8 cellular contexts compared by ENCODE assay signal in the genomic region with DNA sequence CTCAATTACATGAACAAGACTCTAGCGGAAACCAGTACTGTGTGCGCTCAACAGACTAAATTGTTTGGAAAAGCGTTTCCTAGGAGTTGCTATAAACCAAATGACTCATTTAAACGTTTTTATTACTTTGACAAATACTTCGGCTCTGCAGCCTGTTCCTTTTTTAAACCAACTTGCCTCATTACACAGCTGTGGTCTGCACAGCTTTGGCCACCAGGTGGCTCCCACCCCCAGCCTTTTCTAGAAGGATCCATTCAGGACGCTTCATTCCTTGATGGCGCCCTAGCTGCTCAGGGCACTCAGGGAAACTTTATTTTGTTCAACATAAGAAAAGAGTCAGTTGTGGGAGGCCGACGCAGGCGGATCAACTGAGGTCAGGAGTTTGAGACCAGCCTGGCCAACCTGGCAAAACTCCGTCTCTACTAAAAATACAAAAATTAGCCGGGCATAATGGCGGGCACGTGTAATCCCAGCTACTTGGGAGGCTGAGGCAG. TPM values are rescaled to one million over a fixed set of nuclear protein-coding genes. Genes with fewer than 3 reads are reported as not detected.
DNase-seq lines count a peak whose midpoint lies in the region; ATAC-seq and TF ChIP-seq lines count a peak whose summit lies in the region.

No MANE protein-coding gene starts in this region.

- H4K20me1 ChIP-seq in SK-N-SH (ENCODE audit: insufficient read depth), result no peaks in the 10 kb centered on the region

- peak overlapping the region in 1 of 2 experiments; percentile 86; a peak in 2 of 4 replicates for H3K27ac ChIP-seq in SK-N-SH (ENCODE audit: low read depth in 2 of 2, low read length in 1 of 2)
- peak overlapping the region; percentile 19 to 64 for H3K27ac ChIP-seq in thoracic aorta

- TF ChIP-seq CTCF in AG10803 (conservative IDR thresholded peaks at IDR 0.05; ENCODE audit: low read length), result peak; percentile 96
- peak; percentile 98 for TF ChIP-seq CTCF in SK-N-SH (IDR thresholded peaks at IDR 0.05)
- peak; percentile 97 for TF ChIP-seq CTCF in osteocyte (IDR thresholded peaks at IDR 0.05)
- peak; percentile 97 for TF ChIP-seq CTCF in thoracic aorta (IDR thresholded peaks at IDR 0.05)

- ATAC-seq in GM18907 (IDR thresholded peaks at IDR 0.05; ENCODE audit: unreplicated experiment) (peak; percentile 81), thoracic aorta (ENCODE audit: insufficient number of reproducible peaks, low FRiP score, low read depth) (peak; percentile 97)

- H3K9ac ChIP-seq in SK-N-SH, result peak overlapping the region; percentile 58; the same call in 1 of the 2 replicates

- H3K4me1 ChIP-seq in SK-N-SH (ENCODE audit: control insufficient read depth in 1 of 2, insufficient read depth in 2 of 2, low read depth in 1 of 2, low read length in 1 of 2), result peaks cover 0 to 3% of the 10 kb centered on the region in 2 experiments; a peak in 1 of 4 replicates
- H3K4me1 ChIP-seq in thoracic aorta (ENCODE audit: control insufficient read depth in 1 of 2, low read depth in 2 of 2), result peaks cover 0 to 13% of the 10 kb centered on the region in 2 donors

- POLR2A ChIA-PET in SK-N-SH (lab: Yijun Ruan, JAX), result interaction anchor here (1.0 kb wide), 1 partner anchor 237 kb away, joined by 4 read pairs; no protein-coding TSS in a partner anchor

- WGBS in SK-N-SH (ENCODE audit: low lambda C conversion rate), result 14% methylated on average over 14 of the region's 14 CpGs

- DNase-seq in AG10803 (ENCODE audit: low read depth) (peak; percentile 98), MG63 (peak; percentile 87), SK-N-SH (peak; percentile 72), glomerular visceral epithelial cell (ENCODE audit: extremely low spot score) (peak; percentile 97), osteocyte (ENCODE audit: extremely low spot score, unreplicated experiment) (peak; percentile 93), thoracic aorta (ENCODE audit: low spot score) (peak; percentile 62)
- peak; percentile 59 for DNase-seq in activated naive CD4-positive, alpha-beta T cell treated with anti-CD3 and anti-CD28 coated beads, Interleukin-2, amount 50 U/mL, for 16 hours

- peak overlapping the region; percentile 74 for H3K27ac Mint-ChIP-seq in osteocyte (ENCODE audit: unreplicated experiment)

- H3F3A ChIP-seq in SK-N-SH (replicated peaks; ENCODE audit: insufficient read depth), result no peaks in the 10 kb centered on the region

- no peaks in the 10 kb centered on the region for H3K9me3 Mint-ChIP-seq in osteocyte (ENCODE audit: unreplicated experiment)

- no peaks in the 10 kb centered on the region for H3K36me3 Mint-ChIP-seq in osteocyte (ENCODE audit: unreplicated experiment)

- peak overlapping the region; percentile 41; the same call in 1 of the 2 replicates for H3K4me2 ChIP-seq in SK-N-SH

- peak in 1 of 2 experiments; percentile 28; a peak in 1 of 4 replicates for TF ChIP-seq EP300 in SK-N-SH (IDR thresholded peaks at IDR 0.05; ENCODE audit: borderline replicate concordance in 1 of 2, low read depth in 1 of 2, low read length in 1 of 2)

- peaks cover 13% of the 10 kb centered on the region for H3K4me1 Mint-ChIP-seq in osteocyte (ENCODE audit: unreplicated experiment)

- peak overlapping the region; percentile 77 for H2AFZ ChIP-seq in SK-N-SH (ENCODE audit: low read depth)

- H3K9me2 ChIP-seq in SK-N-SH, result no peaks in the 10 kb centered on the region

- peaks cover 12% of the 10 kb centered on the region for H3K27me3 Mint-ChIP-seq in osteocyte (ENCODE audit: unreplicated experiment)

- H3K36me3 ChIP-seq in MG63 (no peaks in the 10 kb centered on the region), SK-N-SH (replicated peaks in 1 of 2; ENCODE audit: control insufficient read depth in 1 of 2, insufficient read depth in 2 of 2, low read length in 1 of 2) (no peaks in the 10 kb centered on the region), thoracic aorta (no peaks in the 10 kb centered on the region)

- no peaks in the 10 kb centered on the region for H3K79me2 ChIP-seq in SK-N-SH (ENCODE audit: insufficient read depth)

- no peaks in the 10 kb centered on the region for H3K27me3 ChIP-seq in MG63
- no peaks in the 10 kb centered on the region for H3K27me3 ChIP-seq in SK-N-SH (ENCODE audit: insufficient read depth)
- H3K27me3 ChIP-seq in thoracic aorta (replicated peaks; ENCODE audit: insufficient read depth), result no peaks in the 10 kb centered on the region

- peak; percentile 86 for TF ChIP-seq RAD21 in SK-N-SH (IDR thresholded peaks at IDR 0.05; ENCODE audit: low read length)

- CTCF ChIA-PET in SK-N-SH (lab: Yijun Ruan, JAX), result interaction anchor here (0.6 to 3.6 kb wide), 28 partner anchors 9 to 1851 kb away, joined by 3 to 15 read pairs (median 4); a partner anchor contains a TSS

- no peaks in the 10 kb centered on the region for H3K9me3 ChIP-seq in MG63
- no peaks in the 10 kb centered on the region for H3K9me3 ChIP-seq in SK-N-SH
- no peaks in the 10 kb centered on the region for H3K9me3 ChIP-seq in thoracic aorta

- no peak overlapping the region for H3K4me3 Mint-ChIP-seq in osteocyte (ENCODE audit: unreplicated experiment)

- H3K4me3 ChIP-seq in AG10803 (ENCODE audit: low read length) (no peak overlapping the region), MG63 (no peak overlapping the region), SK-N-SH (ENCODE audit: low read depth in 2 of 2, low read length in 1 of 2) (peak overlapping the region in 1 of 2 experiments; percentile 37; a peak in 1 of 4 replicates), thoracic aorta (peak overlapping the region; percentile 23)

TF ChIP-seq in SK-N-SH, 30 proteins besides CTCF, POLR2A, EP300 and RAD21 (continues in another document):
- 0 out of 2 replicates have a peak, but pooled peaks have one; percentile 12 for TF ChIP-seq RCOR1 (IDR thresholded peaks at IDR 0.05; ENCODE audit: low read length)
- TF ChIP-seq, protein P1, sequence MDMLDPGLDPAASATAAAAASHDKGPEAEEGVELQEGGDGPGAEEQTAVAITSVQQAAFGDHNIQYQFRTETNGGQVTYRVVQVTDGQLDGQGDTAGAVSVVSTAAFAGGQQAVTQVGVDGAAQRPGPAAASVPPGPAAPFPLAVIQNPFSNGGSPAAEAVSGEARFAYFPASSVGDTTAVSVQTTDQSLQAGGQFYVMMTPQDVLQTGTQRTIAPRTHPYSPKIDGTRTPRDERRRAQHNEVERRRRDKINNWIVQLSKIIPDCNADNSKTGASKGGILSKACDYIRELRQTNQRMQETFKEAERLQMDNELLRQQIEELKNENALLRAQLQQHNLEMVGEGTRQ (IDR thresholded peaks at IDR 0.05; ENCODE audit: borderline replicate concordance, low read depth, low read length), result no peak
- no peak for TF ChIP-seq NRF1 (IDR thresholded peaks at IDR 0.05; ENCODE audit: low read depth, low read length)
- TF ChIP-seq, protein P2, sequence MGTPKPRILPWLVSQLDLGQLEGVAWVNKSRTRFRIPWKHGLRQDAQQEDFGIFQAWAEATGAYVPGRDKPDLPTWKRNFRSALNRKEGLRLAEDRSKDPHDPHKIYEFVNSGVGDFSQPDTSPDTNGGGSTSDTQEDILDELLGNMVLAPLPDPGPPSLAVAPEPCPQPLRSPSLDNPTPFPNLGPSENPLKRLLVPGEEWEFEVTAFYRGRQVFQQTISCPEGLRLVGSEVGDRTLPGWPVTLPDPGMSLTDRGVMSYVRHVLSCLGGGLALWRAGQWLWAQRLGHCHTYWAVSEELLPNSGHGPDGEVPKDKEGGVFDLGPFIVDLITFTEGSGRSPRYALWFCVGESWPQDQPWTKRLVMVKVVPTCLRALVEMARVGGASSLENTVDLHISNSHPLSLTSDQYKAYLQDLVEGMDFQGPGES (IDR thresholded peaks at IDR 0.05; ENCODE audit: low read depth, low read length), result no peak
- TF ChIP-seq TCF12 (IDR thresholded peaks at IDR 0.05), result peak; percentile 46; the same call in 1 of the 2 replicates
- TF ChIP-seq MXI1 (IDR thresholded peaks at IDR 0.05; ENCODE audit: low read depth, low read length), result no peak
- TF ChIP-seq, protein P3, sequence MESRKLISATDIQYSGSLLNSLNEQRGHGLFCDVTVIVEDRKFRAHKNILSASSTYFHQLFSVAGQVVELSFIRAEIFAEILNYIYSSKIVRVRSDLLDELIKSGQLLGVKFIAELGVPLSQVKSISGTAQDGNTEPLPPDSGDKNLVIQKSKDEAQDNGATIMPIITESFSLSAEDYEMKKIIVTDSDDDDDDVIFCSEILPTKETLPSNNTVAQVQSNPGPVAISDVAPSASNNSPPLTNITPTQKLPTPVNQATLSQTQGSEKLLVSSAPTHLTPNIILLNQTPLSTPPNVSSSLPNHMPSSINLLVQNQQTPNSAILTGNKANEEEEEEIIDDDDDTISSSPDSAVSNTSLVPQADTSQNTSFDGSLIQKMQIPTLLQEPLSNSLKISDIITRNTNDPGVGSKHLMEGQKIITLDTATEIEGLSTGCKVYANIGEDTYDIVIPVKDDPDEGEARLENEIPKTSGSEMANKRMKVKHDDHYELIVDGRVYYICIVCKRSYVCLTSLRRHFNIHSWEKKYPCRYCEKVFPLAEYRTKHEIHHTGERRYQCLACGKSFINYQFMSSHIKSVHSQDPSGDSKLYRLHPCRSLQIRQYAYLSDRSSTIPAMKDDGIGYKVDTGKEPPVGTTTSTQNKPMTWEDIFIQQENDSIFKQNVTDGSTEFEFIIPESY (IDR thresholded peaks at IDR 0.05; ENCODE audit: borderline replicate concordance, low read depth), result no peak
- no peak for TF ChIP-seq TEAD4 (IDR thresholded peaks at IDR 0.05; ENCODE audit: borderline replicate concordance, insufficient read depth)
- no peak; the same call in 1 of the 2 replicates for TF ChIP-seq MEF2A (IDR thresholded peaks at IDR 0.05; ENCODE audit: borderline replicate concordance, low read depth)
- TF ChIP-seq NFIC (IDR thresholded peaks at IDR 0.05; ENCODE audit: borderline replicate concordance), result no peak
- TF ChIP-seq EZH2phosphoT487 (IDR thresholded peaks at IDR 0.05; ENCODE audit: borderline replicate concordance, low read depth), result no peak
- TF ChIP-seq FOSL2 (IDR thresholded peaks at IDR 0.05; ENCODE audit: borderline replicate concordance, low read depth), result peak; percentile 67; the same call in 1 of the 2 replicates
- peak; percentile 94 for TF ChIP-seq SMC3 (IDR thresholded peaks at IDR 0.05; ENCODE audit: low read depth, low read length)
- no peak for TF ChIP-seq SIN3A (IDR thresholded peaks at IDR 0.05; ENCODE audit: borderline replicate concordance, low read depth, low read length)
- no peak for TF ChIP-seq CHD2 (IDR thresholded peaks at IDR 0.05; ENCODE audit: low read length, partially characterized antibody)
- peak; percentile 63; the same call in 1 of the 2 replicates for TF ChIP-seq YY1 (IDR thresholded peaks at IDR 0.05; ENCODE audit: low read depth)

RNA-seq across cellular contexts. Expression of a gene that starts 41.0 kb away (rescaled TPM):
- 16.7 and 21.7 TPM in 2 replicates for total RNA-seq in MG63 (2014; rRNA removed; shearing (Covaris generic); ENCODE audit: low replicate concordance)
- 4.2 and 5.2 TPM in 2 replicates for polyA plus RNA-seq in SK-N-SH (2012; rRNA removed)
- 4.2 and 4.5 TPM in 2 replicates for polyA plus RNA-seq in SK-N-SH (2012; cell fraction: cytosol; rRNA removed)
- polyA plus RNA-seq in SK-N-SH (2012; cell fraction: nucleus; rRNA removed), result 6.3 and 13.0 TPM in 2 replicates
- 13.9 and 15.3 TPM in 2 replicates for total RNA-seq in osteocyte
- total RNA-seq in thoracic aorta, result 10 to 100 TPM; 19.3 to 24.8 TPM
